Comparison of ENCODE assay signal across 8 cellular contexts in the genomic region with DNA sequence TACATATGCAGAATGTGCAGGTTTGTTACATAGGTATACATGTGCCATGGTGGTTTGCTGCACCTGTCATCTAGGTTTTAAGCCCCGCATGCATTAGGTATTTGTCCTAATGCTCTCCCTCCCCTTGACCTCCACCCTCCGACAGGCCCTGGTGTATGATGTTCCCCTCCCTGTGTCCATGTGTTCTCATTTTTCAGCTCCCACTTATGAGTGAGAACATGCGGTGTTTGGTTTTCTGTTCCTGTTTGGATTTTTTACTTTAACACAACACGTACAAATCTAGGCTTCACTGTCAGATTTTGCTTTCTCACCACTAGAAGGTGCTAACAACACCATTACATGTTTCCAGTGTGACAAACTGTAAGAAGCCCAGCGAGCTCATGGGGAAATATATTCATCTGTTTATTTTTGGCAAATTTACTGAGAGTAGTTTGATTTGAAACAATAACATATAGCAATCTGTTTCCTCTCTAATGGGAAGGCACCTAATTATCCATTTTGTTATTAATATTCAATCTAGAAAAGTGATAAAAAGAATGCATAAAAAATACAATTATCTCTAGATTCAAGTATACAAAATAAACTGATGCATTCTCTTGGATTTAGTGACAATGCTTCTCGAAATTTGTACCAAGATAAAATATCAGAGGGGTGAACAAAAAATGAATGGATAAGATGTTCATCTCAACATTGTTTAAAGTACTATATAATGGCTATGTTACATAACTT. TPM values are rescaled to one million over a fixed set of nuclear protein-coding genes. Genes with fewer than 3 reads are reported as not detected.
A peak's percentile ranks its signal among the peaks of the same experiment; 100 is the strongest.
DNase-seq lines count a peak whose midpoint lies in the region; ATAC-seq, FAIRE-seq and TF ChIP-seq lines count a peak whose summit lies in the region.

No MANE protein-coding gene starts in this region.

- ATAC-seq in HG02840 (IDR thresholded peaks at IDR 0.05; ENCODE audit: low FRiP score, unreplicated experiment): peak; percentile 80

- H3K4me3 Mint-ChIP-seq in CD14-positive monocyte (peak overlapping the region; percentile 17 to 77), mesothelial cell of epicardium (no peak overlapping the region)

- H3K9me3 ChIP-seq in adrenal gland (replicated peaks in 1 of 3) (no peaks in the 10 kb centered on the region), tibial artery (no peaks in the 10 kb centered on the region)

- H3K4me1 ChIP-seq in adrenal gland (replicated peaks in 1 of 2) (peaks cover 0 to 2% of the 10 kb centered on the region in 2 donors), tibial artery (peaks cover 0 to 23% (median 7%) of the 10 kb centered on the region in 4 donors)

- peaks cover 0 to 2% (median 1%) of the 10 kb centered on the region in 3 donors for H3K27me3 Mint-ChIP-seq in CD14-positive monocyte (ENCODE audit: low read depth in 3 of 3)
- H3K27me3 Mint-ChIP-seq in mesothelial cell of epicardium (ENCODE audit: low read depth): no peaks in the 10 kb centered on the region

- H3K4me3 ChIP-seq in adrenal gland (no peak overlapping the region), tibial artery (no peak overlapping the region)

- no peak overlapping the region for H3K27ac ChIP-seq in adrenal gland
- H3K27ac ChIP-seq in tibial artery: no peak overlapping the region

- TF ChIP-seq CTCF in CD14-positive monocyte (IDR thresholded peaks at IDR 0.05): peak; percentile 79
- TF ChIP-seq CTCF in adrenal gland (IDR thresholded peaks at IDR 0.05): peak; percentile 23 to 54 (median 49)
- TF ChIP-seq CTCF in tibial artery (IDR thresholded peaks at IDR 0.05): peak; percentile 58 to 61
- no peak for TF ChIP-seq CTCF in mesothelial cell of epicardium (IDR thresholded peaks at IDR 0.05; ENCODE audit: unreplicated experiment)

- H3K36me3 Mint-ChIP-seq in CD14-positive monocyte: no peaks in the 10 kb centered on the region
- no peaks in the 10 kb centered on the region for H3K36me3 Mint-ChIP-seq in mesothelial cell of epicardium

- 28 to 37% (median 32%) methylated on average over 6 of the region's 6 CpGs for WGBS in adrenal gland, 4 donors

- H3K27me3 ChIP-seq in adrenal gland: no peaks in the 10 kb centered on the region
- no peaks in the 10 kb centered on the region for H3K27me3 ChIP-seq in tibial artery

- peak overlapping the region in 6 of 7 donors; percentile 59 to 86 (median 78) for H3K27ac Mint-ChIP-seq in CD14-positive monocyte
- H3K27ac Mint-ChIP-seq in mesothelial cell of epicardium: no peak overlapping the region

- no peak for DNase-seq in CD14-positive monocyte (ENCODE audit: low spot score)
- no peak for DNase-seq in GM18507 (ENCODE audit: extremely low spot score, insufficient read length, low read depth)
- DNase-seq in NCI-H226: peak; percentile 45
- DNase-seq in adrenal gland: peak in 2 of 7 donors; percentile 11 to 12
- peak; percentile 61 for DNase-seq in inferior parietal cortex (ENCODE audit: extremely low spot score)
- no peak for DNase-seq in tibial artery
- DNase-seq in mesothelial cell of epicardium (ENCODE audit: low spot score in 2 of 2, unreplicated experiment in 2 of 2): no peak

- no peaks in the 10 kb centered on the region for H3K36me3 ChIP-seq in adrenal gland (replicated peaks in 1 of 2)
- no peaks in the 10 kb centered on the region for H3K36me3 ChIP-seq in tibial artery

- FAIRE-seq in GM18507 (lab: Jason Lieb, UNC): peak; percentile 78

- intact Hi-C loops in CD14-positive monocyte (cut with micrococcal nuclease) (loop anchor here (5.0 kb wide), 2 partner anchors 33 to 48 kb away; no protein-coding TSS in a partner anchor), adrenal gland (cut with DNase I) (loop anchor here in 1 of 2 donors (10.0 kb wide), 1 partner anchor 361 kb away; no protein-coding TSS in a partner anchor), tibial artery (cut with DNase I; ENCODE audit: low total_unique reads) (loop anchor here (5.0 kb wide), 1 partner anchor 43 kb away; no protein-coding TSS in a partner anchor)

- no peaks in the 10 kb centered on the region for H3K9me3 Mint-ChIP-seq in CD14-positive monocyte
- peaks cover 1% of the 10 kb centered on the region for H3K9me3 Mint-ChIP-seq in mesothelial cell of epicardium

- H3K4me1 Mint-ChIP-seq in CD14-positive monocyte (peaks cover 25% of the 10 kb centered on the region), mesothelial cell of epicardium (peaks cover 17% of the 10 kb centered on the region)

- TF ChIP-seq POLR2A in adrenal gland (IDR thresholded peaks at IDR 0.05): no peak

RNA-seq across cellular contexts. Expression of gene BIRC3, which starts 23.2 kb away (rescaled TPM):
- 1 to 10 TPM; 3.0 to 9.8 TPM for polyA plus RNA-seq in CD14-positive monocyte
- total RNA-seq in adrenal gland: 1 to 10 TPM in 7 of 8 donors, under 1 TPM in 1; 0.48 to 8.6 (median 2.8) TPM
- polyA plus RNA-seq in adrenal gland: 1 to 10 TPM; 2.9 to 7.6 (median 3.9) TPM
- total RNA-seq in mesothelial cell of epicardium: 1.4 to 2.2 TPM (median 1.8 TPM) in 3 replicates

RNA-seq across cellular contexts. Expression of gene BIRC2, which starts 53.0 kb away (rescaled TPM):
- polyA plus RNA-seq in CD14-positive monocyte (10 to 100 TPM; 50.2 to 54.7 TPM), adrenal gland (10 to 100 TPM; 25.8 to 50.1 (median 27.9) TPM)
- total RNA-seq in adrenal gland (100 to 1,000 TPM in 1 of 8 donors, 10 to 100 TPM in 7; 33.4 to 112 (median 48.4) TPM), mesothelial cell of epicardium (39.8 to 42.8 TPM (median 42.7 TPM) in 3 replicates)

Comparison
In these comparisons a context has a peak if more than half of its experiments do, and no peak if none do; other contexts are left out.
1. DNase-seq: peak in NCI-H226 (single experiment) and inferior parietal cortex (single experiment); none in CD14-positive monocyte (single experiment), GM18507 (single experiment), tibial artery (0 of 2) and mesothelial cell of epicardium (0 of 2).